In genomic region chr1:226995064-226995965, GRCh38 we compare ENCODE assay signal across 11 cellular contexts. TPM values are rescaled to one million over a fixed set of nuclear protein-coding genes. Genes with fewer than 3 reads are reported as not detected.
A peak's percentile ranks its signal among the peaks of the same experiment; 100 is the strongest.
DNase-seq lines count a peak whose midpoint lies in the region; ATAC-seq and TF ChIP-seq lines count a peak whose summit lies in the region.
"Had no signal": no experiment of that assay in that cellular context is flagged by ENCODE, and none has a peak within 500 bp of the region (broad histone marks: within the 10 kb centered on the region; RNA-seq: fewer than 3 reads in every experiment).

No MANE protein-coding gene starts in this region.

- H3K36me3 ChIP-seq in GM23338 (ENCODE audit: insufficient read depth) = no peaks in the 10 kb centered on the region; the same call in 1 of the 2 replicates
- H3K36me3 ChIP-seq in tibial nerve = peaks cover 0 to 18% (median 0%) of the 10 kb centered on the region in 3 donors
- H3K36me3 ChIP-seq: breast epithelium had no signal

- no peaks in the 10 kb centered on the region for H3K9me3 Mint-ChIP-seq in activated CD8-positive, alpha-beta memory T cell treated with anti-CD3 and anti-CD28 coated beads, Interleukin-2, amount 10 ng/mL, durations not matched to agents 7 days and 5 days (ENCODE audit: low read depth)
- no peaks in the 10 kb centered on the region; the same call in 2 of the 3 replicates for H3K9me3 Mint-ChIP-seq in GM23338

- no peak overlapping the region for H3K4me2 ChIP-seq in GM23338

- H4K20me1 ChIP-seq in GM23338 (replicated peaks; ENCODE audit: insufficient read depth) = no peaks in the 10 kb centered on the region

- no peak for TF ChIP-seq POLR2A in tibial nerve (IDR thresholded peaks at IDR 0.05)

- no peak overlapping the region for H2AFZ ChIP-seq in GM23338

- peak overlapping the region; percentile 41; the same call in 1 of the 2 replicates for H3K27ac ChIP-seq in GM23338 (ENCODE audit: low read depth)
- H3K27ac ChIP-seq in substantia nigra (ENCODE audit: low read depth, low read length, poor library complexity, severe bottlenecking) = peak overlapping the region; percentile 74
- H3K27ac ChIP-seq in tibial nerve = peak overlapping the region in 2 of 4 donors; percentile 72 to 84
- H3K27ac ChIP-seq: breast epithelium had no signal

- no peaks in the 10 kb centered on the region for H3K27me3 ChIP-seq in GM23338 (ENCODE audit: insufficient read depth)
- H3K27me3 ChIP-seq in tibial nerve = no peaks in the 10 kb centered on the region
- H3K27me3 ChIP-seq: breast epithelium, heart right ventricle had no signal

- H3K4me1 ChIP-seq in GM23338 (ENCODE audit: insufficient read depth) (no peaks in the 10 kb centered on the region; the same call in 1 of the 2 replicates), tibial nerve (peaks cover 0 to 19% (median 7%) of the 10 kb centered on the region in 4 donors)
- H3K4me1 ChIP-seq: breast epithelium had no signal

- peaks cover 0 to 4% (median 0%) of the 10 kb centered on the region in 4 donors for H3K9me3 ChIP-seq in tibial nerve
- H3K9me3 ChIP-seq: breast epithelium had no signal

- no peak for TF ChIP-seq EP300 in tibial nerve (IDR thresholded peaks at IDR 0.05)

- CTCF ChIA-PET in activated CD8-positive, alpha-beta memory T cell treated with anti-CD3 and anti-CD28 coated beads, Interleukin-2, amount 10 ng/mL, durations not matched to agents 7 days and 5 days (lab: Charles Lee) = no interaction called here

- H3K36me3 Mint-ChIP-seq in activated CD8-positive, alpha-beta memory T cell treated with anti-CD3 and anti-CD28 coated beads, Interleukin-2, amount 10 ng/mL, durations not matched to agents 7 days and 5 days = peaks cover 2% of the 10 kb centered on the region
- peaks cover 23% of the 10 kb centered on the region; the same call in 2 of the 3 replicates for H3K36me3 Mint-ChIP-seq in GM23338 (ENCODE audit: low read depth)

- no peak for DNase-seq in activated CD8-positive, alpha-beta memory T cell treated with anti-CD3 and anti-CD28 coated beads, Interleukin-2, amount 10 ng/mL, durations not matched to agents 7 days and 5 days
- no peak for DNase-seq in activated CD8-positive, alpha-beta memory T cell treated with anti-CD3 and anti-CD28 coated beads for 24 hours
- peak; percentile 25 for DNase-seq in GM23338 (ENCODE audit: low spot score)
- no peak for DNase-seq in substantia nigra (lab: John Stamatoyannopoulos, UW)
- DNase-seq in NCI-H2107 (lab: John Stamatoyannopoulos, UW) = no peak
- no peak for DNase-seq in tibial nerve (ENCODE audit: low spot score in 2 of 2)
- DNase-seq in NCI-H1417 (lab: John Stamatoyannopoulos, UW) = no peak
- DNase-seq: heart right ventricle, RPMI8226 had no signal

- H3K27me3 Mint-ChIP-seq in activated CD8-positive, alpha-beta memory T cell treated with anti-CD3 and anti-CD28 coated beads, Interleukin-2, amount 10 ng/mL, durations not matched to agents 7 days and 5 days = no peaks in the 10 kb centered on the region
- peaks cover 4% of the 10 kb centered on the region for H3K27me3 Mint-ChIP-seq in GM23338 (ENCODE audit: insufficient read depth, low read depth, poor library complexity)

- no peaks in the 10 kb centered on the region for H3K9me2 ChIP-seq in GM23338 (ENCODE audit: insufficient read depth)

- WGBS in tibial nerve, 2 donors = 71 to 81% methylated on average over 15 of the region's 15 CpGs

- H3K4me3 Mint-ChIP-seq in activated CD8-positive, alpha-beta memory T cell treated with anti-CD3 and anti-CD28 coated beads, Interleukin-2, amount 10 ng/mL, durations not matched to agents 7 days and 5 days = no peak overlapping the region
- no peak overlapping the region; the same call in 2 of the 3 replicates for H3K4me3 Mint-ChIP-seq in GM23338

- H3K4me3 ChIP-seq in GM23338 (no peak overlapping the region), tibial nerve (no peak overlapping the region)
- H3K4me3 ChIP-seq: breast epithelium, heart right ventricle had no signal

- peak; percentile 78 for ATAC-seq in activated CD8-positive, alpha-beta memory T cell treated with anti-CD3 and anti-CD28 coated beads, Interleukin-2, amount 10 ng/mL, durations not matched to agents 7 days and 5 days
- peak; percentile 70 for ATAC-seq in GM23338
- peak; percentile 98 for ATAC-seq in HG03439 (IDR thresholded peaks at IDR 0.05; ENCODE audit: unreplicated experiment)

- peak overlapping the region; percentile 50 for H3K27ac Mint-ChIP-seq in activated CD8-positive, alpha-beta memory T cell treated with anti-CD3 and anti-CD28 coated beads, Interleukin-2, amount 10 ng/mL, durations not matched to agents 7 days and 5 days
- H3K27ac Mint-ChIP-seq in GM23338 = no peak overlapping the region

- peaks cover 27% of the 10 kb centered on the region for H3K4me1 Mint-ChIP-seq in activated CD8-positive, alpha-beta memory T cell treated with anti-CD3 and anti-CD28 coated beads, Interleukin-2, amount 10 ng/mL, durations not matched to agents 7 days and 5 days
- H3K4me1 Mint-ChIP-seq in GM23338 = peaks cover 38% of the 10 kb centered on the region

- no peaks in the 10 kb centered on the region for H3K79me2 ChIP-seq in GM23338 (replicated peaks; ENCODE audit: insufficient read depth)

- TF ChIP-seq CTCF in GM23338 (conservative IDR thresholded peaks at IDR 0.05; ENCODE audit: low read depth in 2 of 2) (no peak), tibial nerve (IDR thresholded peaks at IDR 0.05) (no peak)

- H3F3A ChIP-seq in GM23338 (replicated peaks; ENCODE audit: low read depth) = no peaks in the 10 kb centered on the region

TF ChIP-seq in GM23338, 12 proteins besides CTCF, POLR2A, EP300 and RAD21 (continues in another document):
- TF ChIP-seq ZNF462 (CRISPR knock-in tag; IDR thresholded peaks at IDR 0.05) = no peak
- TF ChIP-seq NANOG (IDR thresholded peaks at IDR 0.05; ENCODE audit: borderline replicate concordance) = no peak
- no peak for TF ChIP-seq JUNB (IDR thresholded peaks at IDR 0.05; ENCODE audit: unreplicated experiment)
- no peak for TF ChIP-seq STAT1 (IDR thresholded peaks at IDR 0.05; ENCODE audit: unreplicated experiment)
- TF ChIP-seq ZNF114 (CRISPR knock-in tag; IDR thresholded peaks at IDR 0.05) = no peak

RNA-seq across cellular contexts. Expression of gene COQ8A, which starts 55.2 kb away (rescaled TPM):
- 10 to 100 TPM; 19.0 to 22.1 TPM for total RNA-seq in activated CD8-positive, alpha-beta memory T cell treated with anti-CD3 and anti-CD28 coated beads, Interleukin-2, amount 10 ng/mL, durations not matched to agents 7 days and 5 days
- 37.4 TPM in 2 replicates for total RNA-seq in GM23338 (2014; rRNA removed; shearing (Covaris generic))
- 25.2 and 28.5 TPM in 2 replicates for polyA plus RNA-seq in GM23338 (2016; fragmentation: Nextera tagmentation; extraction: Ambion mirVana)
- total RNA-seq in tibial nerve = 10 to 100 TPM; 39.9 to 60.7 (median 55.5) TPM
